Comparison of ENCODE assay signal across 8 cellular contexts in the genomic region with DNA sequence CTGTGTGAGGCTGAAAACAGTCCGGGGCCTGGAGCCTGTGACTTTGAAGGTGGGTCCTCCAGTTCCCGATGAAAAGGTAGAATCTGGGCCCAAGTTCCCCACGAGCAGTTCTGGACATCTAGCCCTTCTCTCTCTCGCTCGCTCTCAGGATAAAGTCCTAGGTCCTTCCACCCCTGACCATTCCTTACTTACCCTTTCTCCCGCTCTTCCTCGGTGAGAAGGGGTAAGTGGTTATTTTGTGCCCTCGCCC. TPM values are rescaled to one million over a fixed set of nuclear protein-coding genes. Genes with fewer than 3 reads are reported as not detected.
DNase-seq lines count a peak whose midpoint lies in the region; ATAC-seq, FAIRE-seq and TF ChIP-seq lines count a peak whose summit lies in the region.

No MANE protein-coding gene starts in this region.

- DNase-seq in DND-41, result peak; percentile 15
- DNase-seq in H1 (ENCODE audit: low read depth in 1 of 2, low spot score in 2 of 2), result peak in 1 of 2 experiments; percentile 52
- DNase-seq in HTR-8/SVneo (ENCODE audit: insufficient read length, low spot score), result no peak
- no peak for DNase-seq in posterior vena cava (ENCODE audit: low spot score)

- H3K23ac ChIP-seq in H1 (ENCODE audit: insufficient read length), result no peak overlapping the region

- FAIRE-seq in H1 (lab: Jason Lieb, UNC) (no peak), HTR-8/SVneo (lab: Jason Lieb, UNC) (no peak)

- no peaks in the 10 kb centered on the region for H3K79me1 ChIP-seq in H1 (ENCODE audit: low read depth, low read length)

- peak overlapping the region; percentile 97 for H3K18ac ChIP-seq in H1 (ENCODE audit: extremely low read depth, low read length)

- H3K36me3 ChIP-seq in DND-41 (ENCODE audit: insufficient read depth, low read length) (peaks cover 15% of the 10 kb centered on the region; the same call in 1 of the 2 replicates), OCI-LY1 (ENCODE audit: insufficient read depth, low read length) (peaks cover 36% of the 10 kb centered on the region), H1 (ENCODE audit: control insufficient read depth in 2 of 4, insufficient read depth in 4 of 4, low read length in 3 of 4) (peaks cover 0 to 10% (median 1%) of the 10 kb centered on the region in 4 experiments; a peak in 2 of 8 replicates), neutrophil (no peaks in the 10 kb centered on the region)

- peak overlapping the region; percentile 83 for H3K4me2 ChIP-seq in DND-41 (ENCODE audit: insufficient read depth, low read length)
- peak overlapping the region; percentile 92 for H3K4me2 ChIP-seq in OCI-LY1 (ENCODE audit: low read length)
- H3K4me2 ChIP-seq in H1 (ENCODE audit: insufficient read depth in 1 of 2, low read depth in 2 of 2, low read length in 2 of 2), result peak overlapping the region; percentile 66 to 95

- peaks cover 20% of the 10 kb centered on the region for H3K79me2 ChIP-seq in DND-41 (ENCODE audit: insufficient read depth, low read length)
- H3K79me2 ChIP-seq in OCI-LY1 (ENCODE audit: insufficient read depth, low read length), result peaks cover 13% of the 10 kb centered on the region; the same call in 1 of the 2 replicates
- 0 out of 4 replicates have a peak, but pooled peaks cover 0 to 5% of the 10 kb centered on the region in 2 experiments for H3K79me2 ChIP-seq in H1 (ENCODE audit: control insufficient read depth in 1 of 2, insufficient read depth in 2 of 2, low read length in 2 of 2)

- H3K4ac ChIP-seq in H1 (replicated peaks; ENCODE audit: insufficient read length, low read depth, low read length), result no peak overlapping the region

- H2BK20ac ChIP-seq in H1 (ENCODE audit: low read length), result no peak overlapping the region

- 9% methylated on average over 8 of the region's 8 CpGs; no CpG with 5 or more reads in 1 of the 2 experiments for WGBS in H1 (ENCODE audit: extremely low coverage in 1 of 2, insufficient coverage in 1 of 2, insufficient read length in 1 of 2, insufficient replicate concordance in 2 of 2, low coverage in 1 of 2, low lambda C conversion rate in 2 of 2, missing lambda C conversion rate in 1 of 2), 2 experiments

- H4K8ac ChIP-seq in H1 (ENCODE audit: extremely low read depth, insufficient read depth, low read length), result peak overlapping the region; percentile 92; the same call in 1 of the 2 replicates

- CTCF ChIA-PET in H1 (lab: Charles Lee; ENCODE audit: partially characterized antibody), result interaction anchor here (1.2 to 2.1 kb wide), 2 partner anchors 168 to 342 kb away, joined by 3 to 6 read pairs; no protein-coding TSS in a partner anchor

- no peak overlapping the region for H3K56ac ChIP-seq in H1 (replicated peaks; ENCODE audit: insufficient read length, low read depth, low read length)

- peak overlapping the region; percentile 20 for H4K91ac ChIP-seq in H1 (replicated peaks; ENCODE audit: insufficient read length, low read length)

- H3K9ac ChIP-seq in DND-41 (ENCODE audit: low read depth, low read length) (peak overlapping the region; percentile 90), OCI-LY1 (ENCODE audit: low read length) (peak overlapping the region; percentile 86), H1 (replicated peaks in 1 of 4; ENCODE audit: extremely low read depth in 1 of 4, low read depth in 3 of 4, low read length in 3 of 4) (peak overlapping the region; percentile 53 to 93 (median 86))

- POLR2A ChIA-PET in H1 (lab: Charles Lee; ENCODE audit: partially characterized antibody), result interaction anchor here (0.6 to 2.2 kb wide), 13 partner anchors 9 to 888 kb away, joined by 3 to 7 read pairs (median 3); a partner anchor contains a TSS

- H3K4me3 ChIP-seq in DND-41 (ENCODE audit: low read depth in 1 of 2, low read length in 2 of 2), result peak overlapping the region; percentile 22 to 68; a peak in 3 of 4 replicates
- H3K4me3 ChIP-seq in OCI-LY1 (ENCODE audit: low read depth, low read length, poor library complexity, severe bottlenecking), result peak overlapping the region; percentile 67
- peak overlapping the region; percentile 59 to 78 (median 70) for H3K4me3 ChIP-seq in H1 (ENCODE audit: extremely low read depth in 1 of 4, insufficient read depth in 2 of 4, low read depth in 3 of 4, low read length in 4 of 4)
- H3K4me3 ChIP-seq in neutrophil (ENCODE audit: low read depth in 1 of 2, low read length in 1 of 2), result peak overlapping the region; percentile 54 to 64

- H3K27ac ChIP-seq in DND-41 (ENCODE audit: low read length) (peak overlapping the region; percentile 74), OCI-LY1 (ENCODE audit: low read depth, low read length, poor library complexity, severe bottlenecking) (peak overlapping the region; percentile 80), H1 (ENCODE audit: low read depth, low read length) (peak overlapping the region; percentile 91), neutrophil (no peak overlapping the region)

- no peak overlapping the region for H3K14ac ChIP-seq in H1 (ENCODE audit: insufficient read length)

- no peak for TF ChIP-seq POLR2A in H1 (IDR thresholded peaks at IDR 0.05; ENCODE audit: control extremely low read depth in 1 of 2, low read depth in 2 of 2, low read length in 2 of 2)

- H2BK120ac ChIP-seq in H1 (replicated peaks; ENCODE audit: low read depth, low read length), result no peak overlapping the region

- H3K4me1 ChIP-seq in DND-41 (ENCODE audit: insufficient read depth, low read length) (peaks cover 38% of the 10 kb centered on the region), OCI-LY1 (ENCODE audit: insufficient read depth, low read length, severe bottlenecking) (peaks cover 41% of the 10 kb centered on the region), H1 (replicated peaks in 1 of 4; ENCODE audit: control insufficient read depth in 3 of 4, insufficient read depth in 4 of 4, low read length in 3 of 4) (peaks cover 0 to 13% (median 5%) of the 10 kb centered on the region in 4 experiments; a peak in 4 of 7 replicates), neutrophil (ENCODE audit: control insufficient read depth in 1 of 2, insufficient read depth in 1 of 2, low read depth in 1 of 2, low read length in 1 of 2) (peaks cover 8 to 11% of the 10 kb centered on the region in 2 experiments)

- ATAC-seq in DND-41 (ENCODE audit: insufficient read depth, low read depth) (no peak), GM21367 (IDR thresholded peaks at IDR 0.05; ENCODE audit: unreplicated experiment) (no peak), HG03280 (IDR thresholded peaks at IDR 0.05; ENCODE audit: unreplicated experiment) (no peak)

- H2BK12ac ChIP-seq in H1 (ENCODE audit: low read depth, low read length), result peak overlapping the region; percentile 86

- TF ChIP-seq RAD21 in H1 (IDR thresholded peaks at IDR 0.05 in 1 of 2, conservative IDR thresholded peaks at IDR 0.05 in 1 of 2; ENCODE audit: low read depth in 2 of 2, low read length in 2 of 2), result no peak

- H3K27me3 ChIP-seq in DND-41 (ENCODE audit: insufficient read depth, low read length, poor library complexity) (no peaks in the 10 kb centered on the region), OCI-LY1 (ENCODE audit: insufficient read depth, low read length) (no peaks in the 10 kb centered on the region), H1 (replicated peaks in 1 of 4; ENCODE audit: control insufficient read depth in 3 of 4, extremely low read depth in 1 of 4, insufficient read depth in 3 of 4, low read length in 3 of 4) (peaks cover 0 to 1% (median 0%) of the 10 kb centered on the region in 4 experiments; a peak in 1 of 7 replicates), neutrophil (peaks cover 15% of the 10 kb centered on the region)

- H4K20me1 ChIP-seq in DND-41 (ENCODE audit: insufficient read depth, low read length) (no peaks in the 10 kb centered on the region), OCI-LY1 (ENCODE audit: insufficient read depth, low read length) (no peaks in the 10 kb centered on the region), H1 (replicated peaks in 1 of 2; ENCODE audit: control insufficient read depth in 1 of 2, insufficient read depth in 2 of 2, low read length in 2 of 2) (no peaks in the 10 kb centered on the region)

- peak overlapping the region; percentile 83 for H2AFZ ChIP-seq in DND-41 (ENCODE audit: low read depth, low read length)
- H2AFZ ChIP-seq in OCI-LY1 (ENCODE audit: low read length), result no peak overlapping the region
- no peak overlapping the region for H2AFZ ChIP-seq in H1 (ENCODE audit: low read length)

- TF ChIP-seq CTCF in DND-41 (IDR thresholded peaks at IDR 0.05; ENCODE audit: borderline replicate concordance, extremely low read depth, low read length, poor library complexity, severe bottlenecking), result no peak
- no peak for TF ChIP-seq CTCF in OCI-LY1 (IDR thresholded peaks at IDR 0.05; ENCODE audit: low read length)
- no peak for TF ChIP-seq CTCF in H1 (IDR thresholded peaks at IDR 0.05; ENCODE audit: control extremely low read depth in 1 of 3, insufficient read depth in 1 of 3, low read depth in 1 of 3, low read length in 3 of 3)
- no peak for TF ChIP-seq CTCF in neutrophil (IDR thresholded peaks at IDR 0.05)

- H4K5ac ChIP-seq in H1 (ENCODE audit: insufficient read length, low read depth, low read length), result peak overlapping the region; percentile 38

- H2BK15ac ChIP-seq in H1 (ENCODE audit: low read length), result no peak overlapping the region

- H2AK5ac ChIP-seq in H1 (ENCODE audit: low read depth, low read length), result peak overlapping the region; percentile 97

- TF ChIP-seq EP300 in H1 (IDR thresholded peaks at IDR 0.05; ENCODE audit: borderline replicate concordance in 1 of 2, low read depth in 2 of 2, low read length in 2 of 2), result no peak

- H3F3A ChIP-seq in OCI-LY1 (ENCODE audit: insufficient read depth, low read length), result 0 out of 2 replicates have a peak, but pooled peaks cover 4% of the 10 kb centered on the region

- no peaks in the 10 kb centered on the region for H3K9me3 ChIP-seq in DND-41 (ENCODE audit: insufficient read depth, low read length, severe bottlenecking)
- H3K9me3 ChIP-seq in OCI-LY1 (ENCODE audit: low read length), result no peaks in the 10 kb centered on the region
- H3K9me3 ChIP-seq in H1 (ENCODE audit: insufficient read depth in 2 of 2, low read depth in 1 of 2, low read length in 1 of 2), result no peaks in the 10 kb centered on the region
- no peaks in the 10 kb centered on the region for H3K9me3 ChIP-seq in neutrophil

- no peaks in the 10 kb centered on the region for H3K9me2 ChIP-seq in OCI-LY1 (ENCODE audit: low read depth, low read length)

- peak overlapping the region; percentile 89 for H2BK5ac ChIP-seq in H1 (ENCODE audit: low read depth, low read length)

- intact Hi-C loops in posterior vena cava (cut with DNase I), result no loop called here

- H3K23me2 ChIP-seq in H1 (ENCODE audit: low read depth, low read length), result peaks cover 4% of the 10 kb centered on the region

RNA-seq across cellular contexts. Expression of a gene that starts 0.7 kb away (rescaled TPM):
- 10.1 TPM in 2 replicates for total RNA-seq in H1 (2021; fragmentation: NEBNext Ultra II Directional; extraction: Animal tissue kit (Norgen Biotek cat#: 25700))
- 1.7 and 2.3 TPM in 2 replicates for polyA plus RNA-seq in H1 (2011; rRNA removed)
- polyA plus RNA-seq in H1 (2011; cell fraction: cytosol; rRNA removed), result 2.9 TPM
- polyA plus RNA-seq in H1 (2011; cell fraction: nucleus; rRNA removed), result 4.4 TPM
- 4.5 to 7.7 TPM (median 5.4 TPM) in 4 replicates for polyA plus RNA-seq in H1 (2012, experiment 1 of 2)
- 3.0 TPM for polyA plus RNA-seq in H1 (2012, experiment 2 of 2)
- polyA plus RNA-seq in H1 (2013, experiment 1 of 2), result 8.9 TPM
- polyA plus RNA-seq in H1 (2013, experiment 2 of 2), result 10.2 TPM
- polyA minus RNA-seq in H1 (2011; rRNA and poly(A)+ RNA removed), result 7.0 and 10.3 TPM in 2 replicates
- polyA minus RNA-seq in H1 (2011; cell fraction: cytosol; rRNA and poly(A)+ RNA removed), result 4.0 TPM
- polyA minus RNA-seq in H1 (2011; cell fraction: nucleus; rRNA and poly(A)+ RNA removed), result 40.8 TPM
- 10 to 100 TPM; 15.9 to 20.5 TPM for total RNA-seq in posterior vena cava
